1 cellular context compared by ENCODE assay signal in genomic region chr17:19043032-19043431, GRCh38. TPM values are rescaled to one million over a fixed set of nuclear protein-coding genes. Genes with fewer than 3 reads are reported as not detected.
"Had no signal": no experiment of that assay in that cellular context is flagged by ENCODE, and none has a peak within 500 bp of the region (broad histone marks: within the 10 kb centered on the region; RNA-seq: fewer than 3 reads in every experiment).

No MANE protein-coding gene starts in this region.

RNA-seq across cellular contexts. Expression of gene GRAP, which starts 3.7 kb away (rescaled TPM):
- total RNA-seq: osteocyte had no signal
